In the genomic region with DNA sequence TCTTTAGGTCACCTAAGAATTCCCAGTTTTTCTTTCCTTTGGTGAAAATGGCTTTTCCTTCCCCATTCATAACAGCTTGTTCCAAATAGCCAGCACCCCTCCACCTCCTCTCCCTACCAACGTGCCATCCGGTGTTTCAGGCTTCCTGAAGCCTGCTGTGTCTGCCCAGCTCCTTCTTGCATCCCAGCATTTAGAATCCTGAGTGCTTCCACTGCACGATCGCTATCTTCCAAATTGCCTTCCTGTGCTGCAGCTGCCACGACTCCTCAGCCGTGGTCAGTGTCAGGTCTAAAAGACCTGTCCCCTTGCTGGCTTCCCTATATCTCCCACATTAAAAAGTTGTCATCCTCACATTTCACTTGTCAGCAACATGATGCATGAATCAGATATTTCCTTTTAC, we compare ENCODE assay signal across 22 cellular contexts.
DNase-seq lines count a peak whose midpoint lies in the region; ATAC-seq and TF ChIP-seq lines count a peak whose summit lies in the region.
"Had no signal": no experiment of that assay in that cellular context is flagged by ENCODE, and none has a peak within 500 bp of the region (broad histone marks: within the 10 kb centered on the region; RNA-seq: fewer than 3 reads in every experiment).

No MANE protein-coding gene starts in this region.

- peak overlapping the region; percentile 1 for H3K4me3 Mint-ChIP-seq in T-helper 17 cell
- no peak overlapping the region for H3K4me3 Mint-ChIP-seq in nephron progenitor cell
- H3K4me3 Mint-ChIP-seq: B cell; CD4-positive, alpha-beta memory T cell; HFFc6 had no signal

- intact Hi-C loops in body of pancreas (cut with DNase I): no loop called here

- WGBS in body of pancreas, 2 donors: 42 to 49% methylated on average over 6 of the region's 6 CpGs

- no peaks in the 10 kb centered on the region for H3K4me1 ChIP-seq in body of pancreas

- no peaks in the 10 kb centered on the region for H3K36me3 ChIP-seq in body of pancreas (replicated peaks in 1 of 2; ENCODE audit: insufficient read depth in 1 of 2, low read depth in 2 of 2)

- no peak overlapping the region for H3K4me3 ChIP-seq in body of pancreas

- no peak for TF ChIP-seq POLR2A in body of pancreas (IDR thresholded peaks at IDR 0.05)

- H3K4me1 Mint-ChIP-seq in T-helper 17 cell: no peaks in the 10 kb centered on the region
- peaks cover 13% of the 10 kb centered on the region for H3K4me1 Mint-ChIP-seq in nephron progenitor cell
- H3K4me1 Mint-ChIP-seq: B cell; CD4-positive, alpha-beta memory T cell had no signal

- H3K9me3 ChIP-seq in T-helper 17 cell (ENCODE audit: control insufficient read depth, low read length, poor library complexity, severe bottlenecking) (no peaks in the 10 kb centered on the region), body of pancreas (no peaks in the 10 kb centered on the region)

- H3K27ac Mint-ChIP-seq in T-helper 17 cell (no peak overlapping the region), nephron progenitor cell (peak overlapping the region; percentile 0)
- H3K27ac Mint-ChIP-seq: B cell, HFFc6 had no signal

- DNase-seq in NCI-H2227 (lab: John Stamatoyannopoulos, UW; ENCODE audit: unreplicated experiment): peak; percentile 29
- DNase-seq in NCI-H2227 treated with DMSO at 0.1 percent for 48 hours (lab: John Stamatoyannopoulos, UW): no peak
- no peak for DNase-seq in T-helper 17 cell
- DNase-seq in nephron progenitor cell: no peak
- no peak for DNase-seq in body of pancreas
- no peak for DNase-seq in DMS53 (lab: John Stamatoyannopoulos, UW)
- no peak for DNase-seq in superior temporal gyrus (ENCODE audit: extremely low spot score)
- DNase-seq: Calu3; CD4-positive, alpha-beta memory T cell; DMS79 treated with DMSO at 0.1 percent for 48 hours; GOT3; HFFc6; NCI-H1092 treated with DMSO at 0.1 percent for 48 hours; NCI-H1694 treated with DMSO at 0.1 percent for 48 hours; NCI-H2107; NCI-H345; NCI-H748 treated with DMSO at 0.1 percent for 48 hours; RPMI8226 had no signal

- ATAC-seq in T-helper 17 cell (no peak), body of pancreas (no peak), GM18520 (IDR thresholded peaks at IDR 0.05; ENCODE audit: unreplicated experiment) (no peak)
- ATAC-seq: HepG2 had no signal

- peaks cover 13% of the 10 kb centered on the region for H3K9me3 Mint-ChIP-seq in nephron progenitor cell
- H3K9me3 Mint-ChIP-seq: HFFc6 had no signal

- TF ChIP-seq CTCF in nephron progenitor cell (IDR thresholded peaks at IDR 0.05) (no peak), body of pancreas (IDR thresholded peaks at IDR 0.05) (no peak)

- H3K27me3 Mint-ChIP-seq in T-helper 17 cell (peaks cover 6% of the 10 kb centered on the region), nephron progenitor cell (ENCODE audit: low read depth, poor library complexity) (peaks cover 6% of the 10 kb centered on the region)
- H3K27me3 Mint-ChIP-seq: B cell had no signal

- H3K36me3 Mint-ChIP-seq in T-helper 17 cell (ENCODE audit: low read depth) (peaks cover 4% of the 10 kb centered on the region), nephron progenitor cell (ENCODE audit: low read depth) (no peaks in the 10 kb centered on the region)

- no peaks in the 10 kb centered on the region for H3K27me3 ChIP-seq in body of pancreas

- no peak overlapping the region for H3K27ac ChIP-seq in body of pancreas
- H3K27ac ChIP-seq: 22Rv1 had no signal
